12 cellular contexts compared by ENCODE assay signal in the genomic region with DNA sequence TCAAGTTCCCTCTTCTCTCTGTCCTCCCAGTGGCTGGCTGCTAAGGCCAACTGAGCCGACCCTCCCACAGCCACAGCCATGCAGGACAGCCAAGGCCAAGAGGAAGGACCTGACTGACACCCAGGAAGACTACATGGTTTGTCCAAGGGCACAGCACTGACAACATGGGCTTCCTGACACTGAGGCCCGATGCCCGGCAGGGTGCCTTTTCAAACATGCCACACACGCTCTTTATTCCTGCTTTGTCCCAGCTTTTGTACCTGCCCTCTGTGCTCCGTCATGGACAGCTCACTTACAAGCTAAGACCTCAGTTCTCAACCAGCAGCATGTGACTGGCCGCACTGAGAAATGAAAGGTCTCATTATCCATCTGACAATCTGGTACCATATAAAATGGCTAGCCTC. TPM values are rescaled to one million over a fixed set of nuclear protein-coding genes. Genes with fewer than 3 reads are reported as not detected.
DNase-seq lines count a peak whose midpoint lies in the region; ATAC-seq and TF ChIP-seq lines count a peak whose summit lies in the region.
"Had no signal": no experiment of that assay in that cellular context is flagged by ENCODE, and none has a peak within 500 bp of the region (broad histone marks: within the 10 kb centered on the region; RNA-seq: fewer than 3 reads in every experiment).

No MANE protein-coding gene starts in this region.

- H3K4me1 ChIP-seq in naive thymus-derived CD4-positive, alpha-beta T cell (ENCODE audit: control insufficient read depth in 2 of 2, insufficient read depth in 2 of 2, low read length in 2 of 2) = peaks cover 0 to 7% of the 10 kb centered on the region in 2 donors
- peaks cover 26% of the 10 kb centered on the region for H3K4me1 ChIP-seq in upper lobe of right lung

- POLR2A ChIA-PET in naive thymus-derived CD4-positive, alpha-beta T cell (lab: Charles Lee) = interaction anchor here (0.7 to 2.2 kb wide), 4 partner anchors 15 to 72 kb away, joined by 3 to 13 read pairs (median 4); partner anchors contain the start of gene TEX2

- no peaks in the 10 kb centered on the region for H3K9me3 ChIP-seq in naive thymus-derived CD4-positive, alpha-beta T cell (ENCODE audit: control insufficient read depth in 2 of 3, low read length in 3 of 3)
- H3K9me3 ChIP-seq in upper lobe of right lung = no peaks in the 10 kb centered on the region

- DNase-seq in activated naive CD4-positive, alpha-beta T cell treated with anti-CD3 and anti-CD28 coated beads, Interleukin-2, amount 50 U/mL, for 72 hours (ENCODE audit: low spot score in 2 of 2) = no peak
- no peak for DNase-seq in activated naive CD4-positive, alpha-beta T cell treated with Interleukin-2 at 50 U/mL for 16 hours
- no peak for DNase-seq in naive thymus-derived CD4-positive, alpha-beta T cell
- DNase-seq in upper lobe of right lung = no peak
- DNase-seq in H7 = no peak
- DNase-seq in retina = no peak
- DNase-seq: ACHN; activated T-cell treated with anti-CD3 and anti-CD28 coated beads for 4 hours; effector CD4-positive, alpha-beta T cell had no signal

- H3K4me3 Mint-ChIP-seq in dendritic cell treated with granulocyte-macrophage colony-stimulating factor and Interleukin-4, amounts not matched to agents 40 ng/mL and 50 ng/mL, for 4 days = no peak overlapping the region
- peak overlapping the region in 3 of 10 donors; percentile 36 to 74 (median 48) for H3K4me3 Mint-ChIP-seq in naive thymus-derived CD4-positive, alpha-beta T cell
- H3K4me3 Mint-ChIP-seq: T-helper 1 cell treated with Interleukin-12 subunit alpha and Interleukin-12 subunit beta and Interleukin-4 antibody, amounts not matched to agents 30 μg/mL and 1 μg/mL, for 36 hours had no signal

- H3K27me3 ChIP-seq in naive thymus-derived CD4-positive, alpha-beta T cell (ENCODE audit: control insufficient read depth in 2 of 2, insufficient read depth in 2 of 2, low read length in 2 of 2) = no peaks in the 10 kb centered on the region
- H3K27me3 ChIP-seq in upper lobe of right lung (no peaks in the 10 kb centered on the region), H7 (ENCODE audit: control insufficient read depth, insufficient read depth, low read length) (no peaks in the 10 kb centered on the region)

- TF ChIP-seq CTCF in upper lobe of right lung (IDR thresholded peaks at IDR 0.05) = no peak

- H3K9me3 Mint-ChIP-seq in activated naive CD4-positive, alpha-beta T cell treated with anti-CD3 and anti-CD28 coated beads, Interleukin-2, amount 50 U/mL, for 72 hours = peaks cover 0 to 5% of the 10 kb centered on the region in 2 donors
- H3K9me3 Mint-ChIP-seq in dendritic cell treated with granulocyte-macrophage colony-stimulating factor and Interleukin-4, amounts not matched to agents 40 ng/mL and 50 ng/mL, for 4 days = no peaks in the 10 kb centered on the region
- H3K9me3 Mint-ChIP-seq in naive thymus-derived CD4-positive, alpha-beta T cell = peaks cover 0 to 7% (median 0%) of the 10 kb centered on the region in 11 donors

- intact Hi-C loops in dendritic cell treated with granulocyte-macrophage colony-stimulating factor and Interleukin-4, amounts not matched to agents 40 ng/mL and 50 ng/mL, for 4 days (cut with micrococcal nuclease) = no loop called here
- intact Hi-C loops in naive thymus-derived CD4-positive, alpha-beta T cell (cut with micrococcal nuclease) = loop anchor here in 1 of 2 donors (2.0 kb wide), 1 partner anchor 66 kb away; no protein-coding TSS in a partner anchor
- intact Hi-C loops in upper lobe of right lung (cut with DNase I) = no loop called here

- peaks cover 56% of the 10 kb centered on the region for H3K4me1 Mint-ChIP-seq in dendritic cell treated with granulocyte-macrophage colony-stimulating factor and Interleukin-4, amounts not matched to agents 40 ng/mL and 50 ng/mL, for 4 days (ENCODE audit: low read depth)
- H3K4me1 Mint-ChIP-seq in naive thymus-derived CD4-positive, alpha-beta T cell = peaks cover 6 to 47% (median 36%) of the 10 kb centered on the region in 7 donors

- CTCF ChIA-PET in naive thymus-derived CD4-positive, alpha-beta T cell (lab: Charles Lee) = interaction anchor here (0.7 to 1.6 kb wide), 3 partner anchors 13 to 66 kb away, joined by 3 to 4 read pairs (median 3); no protein-coding TSS in a partner anchor

- H3K27me3 Mint-ChIP-seq in dendritic cell treated with granulocyte-macrophage colony-stimulating factor and Interleukin-4, amounts not matched to agents 40 ng/mL and 50 ng/mL, for 4 days = no peaks in the 10 kb centered on the region
- H3K27me3 Mint-ChIP-seq in naive thymus-derived CD4-positive, alpha-beta T cell = no peaks in the 10 kb centered on the region

- no peak for ATAC-seq in activated naive CD4-positive, alpha-beta T cell treated with anti-CD3 and anti-CD28 coated beads, Interleukin-2, amount 50 U/mL, for 72 hours
- ATAC-seq in naive thymus-derived CD4-positive, alpha-beta T cell = no peak
- ATAC-seq in upper lobe of right lung = peak; percentile 38
- ATAC-seq in HG03571 (IDR thresholded peaks at IDR 0.05; ENCODE audit: unreplicated experiment) = no peak

- H3K4me3 ChIP-seq in naive thymus-derived CD4-positive, alpha-beta T cell (ENCODE audit: low read length) = no peak overlapping the region
- no peak overlapping the region for H3K4me3 ChIP-seq in upper lobe of right lung
- H3K4me3 ChIP-seq in H7 (ENCODE audit: insufficient read depth, low read depth, low read length) = no peak overlapping the region

- H3K27ac ChIP-seq in naive thymus-derived CD4-positive, alpha-beta T cell (ENCODE audit: low read depth, low read length) = no peak overlapping the region
- H3K27ac ChIP-seq in upper lobe of right lung = peak overlapping the region; percentile 18

- H3K36me3 Mint-ChIP-seq in activated naive CD4-positive, alpha-beta T cell treated with anti-CD3 and anti-CD28 coated beads, Interleukin-2, amount 50 U/mL, for 72 hours = peaks cover 12 to 14% of the 10 kb centered on the region in 2 donors
- H3K36me3 Mint-ChIP-seq in dendritic cell treated with granulocyte-macrophage colony-stimulating factor and Interleukin-4, amounts not matched to agents 40 ng/mL and 50 ng/mL, for 4 days (ENCODE audit: low read depth) = peaks cover 20% of the 10 kb centered on the region
- H3K36me3 Mint-ChIP-seq in naive thymus-derived CD4-positive, alpha-beta T cell = peaks cover 2 to 32% (median 20%) of the 10 kb centered on the region in 5 donors

- peak overlapping the region; percentile 13 to 62 for H3K27ac Mint-ChIP-seq in activated naive CD4-positive, alpha-beta T cell treated with anti-CD3 and anti-CD28 coated beads, Interleukin-2, amount 50 U/mL, for 72 hours
- H3K27ac Mint-ChIP-seq in dendritic cell treated with granulocyte-macrophage colony-stimulating factor and Interleukin-4, amounts not matched to agents 40 ng/mL and 50 ng/mL, for 4 days = peak overlapping the region; percentile 37
- H3K27ac Mint-ChIP-seq in naive thymus-derived CD4-positive, alpha-beta T cell = peak overlapping the region in 8 of 9 donors; percentile 62 to 92 (median 70)
- H3K27ac Mint-ChIP-seq: T-helper 1 cell treated with Interleukin-12 subunit alpha and Interleukin-12 subunit beta and Interleukin-4 antibody, amounts not matched to agents 30 μg/mL and 1 μg/mL, for 36 hours had no signal

- H3K36me3 ChIP-seq in naive thymus-derived CD4-positive, alpha-beta T cell (ENCODE audit: control insufficient read depth in 2 of 3, insufficient read depth in 3 of 3, low read length in 3 of 3) = peaks cover 0 to 18% (median 0%) of the 10 kb centered on the region in 3 experiments
- peaks cover 16% of the 10 kb centered on the region for H3K36me3 ChIP-seq in upper lobe of right lung
- H3K36me3 ChIP-seq in H7 (replicated peaks; ENCODE audit: control insufficient read depth, insufficient read depth, low read length) = no peaks in the 10 kb centered on the region

RNA-seq across cellular contexts. Expression of gene TEX2, which starts 45.8 kb away (rescaled TPM):
- total RNA-seq in activated naive CD4-positive, alpha-beta T cell treated with anti-CD3 and anti-CD28 coated beads, Interleukin-2, amount 50 U/mL, for 72 hours = 10 to 100 TPM; 12.1 to 14.7 TPM
- 10 to 100 TPM; 14.1 to 24.2 (median 14.4) TPM for total RNA-seq in naive thymus-derived CD4-positive, alpha-beta T cell
- 10 to 100 TPM in 1 of 2 donors, 1 to 10 TPM in 1; 7.9 to 14.8 TPM for polyA plus RNA-seq in naive thymus-derived CD4-positive, alpha-beta T cell
- 50.6 TPM for total RNA-seq in upper lobe of right lung
- total RNA-seq in H7 (2014; rRNA removed; shearing (Covaris generic)) = 4.7 and 7.3 TPM in 2 replicates
